16 cellular contexts compared by ENCODE assay signal in genomic region chr20:57685134-57685851, GRCh38. TPM values are rescaled to one million over a fixed set of nuclear protein-coding genes. Genes with fewer than 3 reads are reported as not detected.
DNase-seq lines count a peak whose midpoint lies in the region; ATAC-seq and TF ChIP-seq lines count a peak whose summit lies in the region.
"Had no signal": no experiment of that assay in that cellular context is flagged by ENCODE, and none has a peak within 500 bp of the region (broad histone marks: within the 10 kb centered on the region; RNA-seq: fewer than 3 reads in every experiment).

No MANE protein-coding gene starts in this region.

- H3K9me3 ChIP-seq in BLaER1 treated with 17β-estradiol and CSF1 and Interleukin-3, amounts not matched to agents 10 nM and 100 nM (replicated peaks in 1 of 11), result no peaks in the 10 kb centered on the region
- H3K9me3 ChIP-seq in neuronal stem cell (replicated peaks in 1 of 2; ENCODE audit: control insufficient read depth in 2 of 2, insufficient read depth in 1 of 2, low read depth in 1 of 2, low read length in 2 of 2) (no peaks in the 10 kb centered on the region), mammary epithelial cell (replicated peaks; ENCODE audit: insufficient read depth, low read length) (no peaks in the 10 kb centered on the region)
- H3K9me3 ChIP-seq: suprapubic skin had no signal

- ATAC-seq in GM21526 (IDR thresholded peaks at IDR 0.05; ENCODE audit: low FRiP score, unreplicated experiment), result no peak
- no peak for ATAC-seq in HG02623 (IDR thresholded peaks at IDR 0.05; ENCODE audit: unreplicated experiment)
- ATAC-seq in HG03378 (IDR thresholded peaks at IDR 0.05; ENCODE audit: unreplicated experiment), result no peak

- no peak overlapping the region for H3K4ac ChIP-seq in neuronal stem cell (ENCODE audit: low read length)

- no CpG with 5 or more reads among the region's 23 CpGs for WGBS in neuronal stem cell (ENCODE audit: extremely low coverage in 2 of 2, insufficient read length in 2 of 2, insufficient replicate concordance in 1 of 2), 2 donors
- 91% methylated on average over 21 of the region's 23 CpGs for WGBS in mammary epithelial cell (ENCODE audit: low coverage, missing lambda C conversion rate)

- no peak overlapping the region for H3K14ac ChIP-seq in neuronal stem cell (ENCODE audit: low read length)

- H4K8ac ChIP-seq in neuronal stem cell (ENCODE audit: low read depth, low read length), result no peak overlapping the region

- H3K23ac ChIP-seq in neuronal stem cell (ENCODE audit: low read depth, low read length, poor library complexity), result no peak overlapping the region

- CTCF ChIA-PET in mammary epithelial cell (lab: Charles Lee; ENCODE audit: low non-redundant PET), result no interaction called here

- DNase-seq in NCI-H69 (lab: John Stamatoyannopoulos, UW), result peak; percentile 67
- peak; percentile 60 for DNase-seq in foreskin melanocyte
- DNase-seq in neuronal stem cell (ENCODE audit: low spot score), result no peak
- DNase-seq in mammary epithelial cell, result no peak
- DNase-seq: activated CD4-positive, alpha-beta memory T cell treated with anti-CD3 and anti-CD28 coated beads for 36 hours; activated naive CD4-positive, alpha-beta T cell; cortex of kidney; foreskin fibroblast; GM23248; NCI-H345 had no signal

- no peak overlapping the region for H2AK5ac ChIP-seq in neuronal stem cell (ENCODE audit: low read depth, low read length)

- in situ Hi-C loops in mammary epithelial cell (cut with MboI; ENCODE audit: low sequenced_read_pairs in 2 of 2), result no loop called here

- peaks cover 0 to 100% (median 91%) of the 10 kb centered on the region in 11 experiments; a peak in 19 of 22 replicates for H4K20me1 ChIP-seq in BLaER1 treated with 17β-estradiol and CSF1 and Interleukin-3, amounts not matched to agents 10 nM and 100 nM
- peaks cover 3% of the 10 kb centered on the region for H4K20me1 ChIP-seq in mammary epithelial cell (ENCODE audit: insufficient read depth, low read length)

- TF ChIP-seq CTCF in mammary epithelial cell (conservative IDR thresholded peaks at IDR 0.05 in 1 of 2, IDR thresholded peaks at IDR 0.05 in 1 of 2; ENCODE audit: extremely low read depth in 1 of 2, insufficient read depth in 1 of 2, low read depth in 1 of 2, low read length in 2 of 2), result no peak

- no peak overlapping the region for H4K91ac ChIP-seq in neuronal stem cell (ENCODE audit: low read depth, low read length, poor library complexity)

- H2BK15ac ChIP-seq in neuronal stem cell (ENCODE audit: low read length), result no peak overlapping the region

- dilution Hi-C loops in mammary epithelial cell (cut with HindIII; ENCODE audit: low sequenced_read_pairs), result no loop called here

- H3K27ac ChIP-seq in BLaER1 treated with 17β-estradiol and CSF1 and Interleukin-3, amounts not matched to agents 10 nM and 100 nM, result peak overlapping the region in 6 of 11 experiments; percentile 34 to 86 (median 79); a peak in 10 of 22 replicates
- H3K27ac ChIP-seq in neuronal stem cell (replicated peaks; ENCODE audit: low read length) (no peak overlapping the region), mammary epithelial cell (ENCODE audit: insufficient read depth, low read depth, low read length) (no peak overlapping the region)
- H3K27ac ChIP-seq: GM23248, SK-N-MC, suprapubic skin had no signal

- no peaks in the 10 kb centered on the region for H3K79me1 ChIP-seq in neuronal stem cell (ENCODE audit: low read depth, low read length)

- H2BK5ac ChIP-seq in neuronal stem cell (ENCODE audit: low read length), result no peak overlapping the region

- intact Hi-C loops in mammary epithelial cell (cut with micrococcal nuclease), result no loop called here

- no peak overlapping the region for H2BK120ac ChIP-seq in neuronal stem cell (ENCODE audit: low read depth, low read length)

- peaks cover 100% of the 10 kb centered on the region for H3K79me2 ChIP-seq in mammary epithelial cell (ENCODE audit: insufficient read depth, low read length)

- peak overlapping the region in 6 of 11 experiments; percentile 23 to 80 (median 70); a peak in 12 of 22 replicates for H3K9ac ChIP-seq in BLaER1 treated with 17β-estradiol and CSF1 and Interleukin-3, amounts not matched to agents 10 nM and 100 nM
- H3K9ac ChIP-seq in neuronal stem cell (ENCODE audit: low read depth, low read length, poor library complexity) (no peak overlapping the region), mammary epithelial cell (ENCODE audit: insufficient read depth, low read length) (no peak overlapping the region)
- H3K9ac ChIP-seq: GM23248 had no signal

- peaks cover 0 to 100% (median 0%) of the 10 kb centered on the region in 11 experiments; a peak in 8 of 22 replicates for H3K27me3 ChIP-seq in BLaER1 treated with 17β-estradiol and CSF1 and Interleukin-3, amounts not matched to agents 10 nM and 100 nM
- H3K27me3 ChIP-seq in neuronal stem cell (ENCODE audit: control insufficient read depth in 3 of 3, insufficient read depth in 3 of 3, low read depth in 1 of 3, low read length in 3 of 3) (peaks cover 0 to 11% (median 2%) of the 10 kb centered on the region in 3 experiments), mammary epithelial cell (ENCODE audit: insufficient read depth, low read length) (no peaks in the 10 kb centered on the region)
- H3K27me3 ChIP-seq: suprapubic skin had no signal

- no TSS peak for BruUV-seq in mammary epithelial cell (replicated peaks; lab: Mats Ljungman, UMichigan)

- peak overlapping the region; percentile 49 to 98 (median 84) for H3K4me2 ChIP-seq in BLaER1 treated with 17β-estradiol and CSF1 and Interleukin-3, amounts not matched to agents 10 nM and 100 nM
- H3K4me2 ChIP-seq in neuronal stem cell (ENCODE audit: insufficient read depth, low read length, poor library complexity, severe bottlenecking), result no peak overlapping the region
- H3K4me2 ChIP-seq in mammary epithelial cell (ENCODE audit: insufficient read depth, low read depth, low read length), result no peak overlapping the region

- H2BK12ac ChIP-seq in neuronal stem cell (ENCODE audit: low read length), result no peak overlapping the region

- no peak overlapping the region for H3K18ac ChIP-seq in neuronal stem cell (ENCODE audit: low read length)

- H3K36me3 ChIP-seq in BLaER1 treated with 17β-estradiol and CSF1 and Interleukin-3, amounts not matched to agents 10 nM and 100 nM, result no peaks in the 10 kb centered on the region
- H3K36me3 ChIP-seq in neuronal stem cell (replicated peaks in 1 of 2; ENCODE audit: control insufficient read depth in 2 of 2, insufficient read depth in 2 of 2, low read length in 2 of 2), result no peaks in the 10 kb centered on the region
- peaks cover 4% of the 10 kb centered on the region for H3K36me3 ChIP-seq in mammary epithelial cell (ENCODE audit: insufficient read depth, low read length)
- H3K36me3 ChIP-seq: suprapubic skin had no signal

- peaks cover 91 to 100% (median 100%) of the 10 kb centered on the region in 10 experiments for H3K4me1 ChIP-seq in BLaER1 treated with 17β-estradiol and CSF1 and Interleukin-3, amounts not matched to agents 10 nM and 100 nM
- H3K4me1 ChIP-seq in neuronal stem cell (ENCODE audit: control insufficient read depth in 2 of 2, insufficient read depth in 1 of 2, low read depth in 1 of 2, low read length in 2 of 2), result peaks cover 19 to 28% of the 10 kb centered on the region in 2 donors
- peaks cover 49% of the 10 kb centered on the region for H3K4me1 ChIP-seq in mammary epithelial cell (ENCODE audit: insufficient read depth, low read length)

- H3K4me3 ChIP-seq in BLaER1 treated with 17β-estradiol and CSF1 and Interleukin-3, amounts not matched to agents 10 nM and 100 nM, result peak overlapping the region in 5 of 10 experiments; percentile 17 to 52 (median 42); a peak in 6 of 20 replicates
- H3K4me3 ChIP-seq in neuronal stem cell (ENCODE audit: low read length in 2 of 2), result peak overlapping the region in 1 of 2 donors; percentile 11
- H3K4me3 ChIP-seq in mammary epithelial cell (replicated peaks in 1 of 3; ENCODE audit: insufficient read depth in 1 of 3, low read depth in 2 of 3, low read length in 3 of 3), result no peak overlapping the region
- H3K4me3 ChIP-seq: GM23248, SK-N-MC, suprapubic skin had no signal

- H2AFZ ChIP-seq in neuronal stem cell (ENCODE audit: low read length) (peak overlapping the region; percentile 62), mammary epithelial cell (ENCODE audit: low read depth, low read length) (no peak overlapping the region)
- H2AFZ ChIP-seq: GM23248 had no signal

RNA-seq across cellular contexts. Expression of gene PMEPA1, which starts 24.5 kb away (rescaled TPM):
- polyA plus RNA-seq in neuronal stem cell (2013, experiment 1 of 2), result 0.10 TPM
- polyA plus RNA-seq in neuronal stem cell (2013, experiment 2 of 2), result 0.08 TPM
- total RNA-seq in mammary epithelial cell, result 100 to 1,000 TPM; 100 to 108 TPM
- 67.5 TPM for polyA plus RNA-seq in mammary epithelial cell
- polyA minus RNA-seq in mammary epithelial cell, result 51.3 TPM

Comparison
In these comparisons a context has a peak if more than half of its experiments do, and no peak if none do; other contexts are left out.
1. H3K27ac ChIP-seq: peak in BLaER1 treated with 17β-estradiol and CSF1 and Interleukin-3, amounts not matched to agents 10 nM and 100 nM (6 of 11); none in neuronal stem cell (single experiment) and mammary epithelial cell (single experiment).
2. H3K4me2 ChIP-seq: peak in BLaER1 treated with 17β-estradiol and CSF1 and Interleukin-3, amounts not matched to agents 10 nM and 100 nM (11 of 11); none in neuronal stem cell (single experiment) and mammary epithelial cell (single experiment).
3. H3K9ac ChIP-seq: peak in BLaER1 treated with 17β-estradiol and CSF1 and Interleukin-3, amounts not matched to agents 10 nM and 100 nM (6 of 11); none in neuronal stem cell (single experiment) and mammary epithelial cell (single experiment).
4. DNase-seq: peak in NCI-H69 (single experiment) and foreskin melanocyte (single experiment); none in neuronal stem cell (single experiment) and mammary epithelial cell (single experiment).